ENCODE assay signal across 31 cellular contexts in genomic region chr13:34116651-34117050, GRCh38.
"Had no signal": no experiment of that assay in that cellular context is flagged by ENCODE, and none has a peak within 500 bp of the region (broad histone marks: within the 10 kb centered on the region; RNA-seq: fewer than 3 reads in every experiment).

No MANE protein-coding gene starts in this region.

- H3K9me3 ChIP-seq: adrenal gland, body of pancreas had no signal

- DNase-seq: activated B cell treated with CpG ODN at 0.5 μM for 24 hours; activated CD4-positive, alpha-beta memory T cell treated with anti-CD3 and anti-CD28 coated beads for 36 hours; activated CD4-positive, alpha-beta T cell treated with anti-CD3 and anti-CD28 coated beads for 4 hours; activated CD4-positive, alpha-beta T cell treated with anti-CD3 and anti-CD28 coated beads, Interleukin-2, amount 10 ng/mL, durations not matched to agents 24 days and 14 days; activated CD4-positive, alpha-beta T cell treated with anti-CD3 and anti-CD28 coated beads, Interleukin-2, amount 50 U/mL, for 1 hour; activated CD4-positive, alpha-beta T cell treated with anti-CD3 and anti-CD28 coated beads, Interleukin-2, amount 50 U/mL, for 4 hours; activated CD4-positive, CD25-positive, alpha-beta regulatory T cell treated with anti-CD3 and anti-CD28 coated beads, Interleukin-2, amount 50 U/mL, for 72 hours; activated CD8-positive, alpha-beta memory T cell treated with anti-CD3 and anti-CD28 coated beads, Interleukin-2, amount 50 U/mL, for 4 hours; activated CD8-positive, alpha-beta T cell treated with anti-CD3 and anti-CD28 coated beads for 36 hours; activated effector memory CD4-positive, alpha-beta T cell treated with anti-CD3 and anti-CD28 coated beads, Interleukin-2, amount 50 U/mL, for 16 hours; activated gamma-delta T cell treated with Interleukin-2 at 50 U/mL for 16 hours; activated naive CD4-positive, alpha-beta T cell; activated naive CD4-positive, alpha-beta T cell treated with anti-CD3 and anti-CD28 coated beads for 36 hours; activated naive CD4-positive, alpha-beta T cell treated with anti-CD3 and anti-CD28 coated beads, Interleukin-2, amount 50 U/mL, for 16 hours; activated naive CD8-positive, alpha-beta T cell treated with anti-CD3 and anti-CD28 coated beads for 36 hours; activated T-cell treated with anti-CD3 and anti-CD28 coated beads for 4 hours; activated T-cell treated with anti-CD3 and anti-CD28 coated beads, Interleukin-2, amount 50 U/mL, for 1 hour; activated T-cell treated with anti-CD3 and anti-CD28 coated beads, Interleukin-2, amount 50 U/mL, for 4 hours; activated T-cell treated with anti-CD3 and anti-CD28 coated beads, Interleukin-2, amount 50 U/mL, for 72 hours; adrenal gland; amniotic stem cell; aorta; body of pancreas; brain microvascular endothelial cell; central memory CD4-positive, alpha-beta T cell; T-helper 2 cell; T-helper 9 cell; WERI-Rb-1 had no signal

- H3K4me1 ChIP-seq: adrenal gland, body of pancreas, breast epithelium had no signal

- H3K27ac ChIP-seq: adrenal gland, body of pancreas, brain microvascular endothelial cell, breast epithelium, WERI-Rb-1 had no signal

- ATAC-seq: activated CD8-positive, alpha-beta T cell treated with anti-CD3 and anti-CD28 coated beads for 36 hours; activated naive CD4-positive, alpha-beta T cell treated with anti-CD3 and anti-CD28 coated beads, Interleukin-2, amount 50 U/mL, for 72 hours; activated T-cell treated with anti-CD3 and anti-CD28 coated beads, Interleukin-2, amount 50 U/mL, for 4 hours; activated T-cell treated with anti-CD3 and anti-CD28 coated beads, Interleukin-2, amount 50 U/mL, for 72 hours; activated T-helper 17 cell treated with anti-CD3 and anti-CD28 coated beads, Interleukin-2, amount 50 U/mL, for 72 hours; body of pancreas had no signal

- H3K4me3 ChIP-seq: adrenal gland, body of pancreas, breast epithelium had no signal

- H3K27me3 ChIP-seq: adrenal gland, body of pancreas, brain microvascular endothelial cell, breast epithelium had no signal

- H3K36me3 ChIP-seq: adrenal gland, brain microvascular endothelial cell, breast epithelium, WERI-Rb-1 had no signal
